In genomic region chr6:133955136-133955576, GRCh38 we compare ENCODE assay signal across 1 cellular context.
TF ChIP-seq lines count a peak whose summit lies in the region.

No MANE protein-coding gene starts in this region.

TF ChIP-seq in GM23338, 12 proteins besides CTCF, POLR2A, EP300 and RAD21 (continued from another document):
- no peak for TF ChIP-seq ZNF462 (CRISPR knock-in tag; IDR thresholded peaks at IDR 0.05)
- TF ChIP-seq ETS1 (IDR thresholded peaks at IDR 0.05) = no peak
